In the genomic region with DNA sequence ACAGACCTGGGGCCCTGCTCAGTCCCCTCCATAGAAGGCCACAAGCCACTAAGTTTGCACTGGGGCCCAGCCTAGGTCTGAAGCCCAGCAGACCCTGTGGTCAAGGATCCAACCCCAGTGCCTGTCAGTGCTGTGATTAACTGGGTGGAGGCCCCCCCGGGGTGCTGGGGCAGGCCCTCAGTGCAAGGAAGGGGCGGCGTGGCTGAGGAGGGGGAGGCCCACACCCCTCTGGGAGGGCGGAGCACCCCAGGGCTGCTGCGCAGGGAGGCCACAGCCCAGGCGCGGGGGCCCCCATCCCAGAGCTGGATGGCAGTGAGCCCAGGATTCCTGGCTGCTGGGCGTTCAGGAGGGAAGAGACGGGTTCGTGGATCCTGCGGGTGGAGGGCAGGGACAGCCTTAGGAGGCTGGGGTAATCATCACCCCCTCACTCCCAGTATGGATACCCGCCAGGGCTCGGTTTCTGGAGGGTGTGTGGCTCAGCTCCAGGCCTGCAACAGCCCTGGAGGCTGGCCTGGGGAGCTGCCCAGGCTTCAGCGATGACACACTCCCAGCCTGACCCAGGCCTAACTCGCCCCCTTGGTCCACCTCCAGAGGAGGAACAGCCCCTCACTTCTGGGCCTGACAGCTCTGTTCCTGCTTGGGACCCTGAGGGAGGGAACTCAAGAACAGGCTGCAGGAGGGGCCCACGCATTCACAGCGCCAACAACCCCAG, we compare ENCODE assay signal across 10 cellular contexts. TPM values are rescaled to one million over a fixed set of nuclear protein-coding genes. Genes with fewer than 3 reads are reported as not detected.
A peak's percentile ranks its signal among the peaks of the same experiment; 100 is the strongest.
DNase-seq lines count a peak whose midpoint lies in the region; ATAC-seq and TF ChIP-seq lines count a peak whose summit lies in the region.
"Had no signal": no experiment of that assay in that cellular context is flagged by ENCODE, and none has a peak within 500 bp of the region (broad histone marks: within the 10 kb centered on the region; RNA-seq: fewer than 3 reads in every experiment).

No MANE protein-coding gene starts in this region.

- H3K27ac ChIP-seq in esophagus muscularis mucosa (replicated peaks in 1 of 4): peak overlapping the region; percentile 85 to 95 (median 90)

- H3K9me3 Mint-ChIP-seq in activated CD8-positive, alpha-beta T cell treated with anti-CD3 and anti-CD28 coated beads for 36 hours: no peaks in the 10 kb centered on the region
- no peaks in the 10 kb centered on the region for H3K9me3 Mint-ChIP-seq in activated CD8-positive, alpha-beta T cell treated with anti-CD3 and anti-CD28 coated beads, Interleukin-2, amount 10 ng/mL, durations not matched to agents 7 days and 5 days (ENCODE audit: insufficient read depth)
- no peaks in the 10 kb centered on the region for H3K9me3 Mint-ChIP-seq in stimulated activated memory B cell treated with anti-CD40 and anti-IgM and Interleukin-4, amounts not matched to agents 10 μg/mL and 1 μg/mL and 100 μg/mL, for 72 hours
- H3K9me3 Mint-ChIP-seq in activated CD4-positive, alpha-beta memory T cell treated with anti-CD3 and anti-CD28 coated beads, Interleukin-2, amount 10 ng/mL, durations not matched to agents 7 days and 5 days: no peaks in the 10 kb centered on the region

- TF ChIP-seq POLR2A in esophagus muscularis mucosa (IDR thresholded peaks at IDR 0.05; ENCODE audit: low read depth): no peak

- no peaks in the 10 kb centered on the region for H3K27me3 Mint-ChIP-seq in activated CD8-positive, alpha-beta T cell treated with anti-CD3 and anti-CD28 coated beads for 36 hours
- H3K27me3 Mint-ChIP-seq in activated CD8-positive, alpha-beta T cell treated with anti-CD3 and anti-CD28 coated beads, Interleukin-2, amount 10 ng/mL, durations not matched to agents 7 days and 5 days (ENCODE audit: low read depth): no peaks in the 10 kb centered on the region
- H3K27me3 Mint-ChIP-seq in stimulated activated memory B cell treated with anti-CD40 and anti-IgM and Interleukin-4, amounts not matched to agents 10 μg/mL and 1 μg/mL and 100 μg/mL, for 72 hours: no peaks in the 10 kb centered on the region
- H3K27me3 Mint-ChIP-seq in activated CD4-positive, alpha-beta memory T cell treated with anti-CD3 and anti-CD28 coated beads, Interleukin-2, amount 10 ng/mL, durations not matched to agents 7 days and 5 days: no peaks in the 10 kb centered on the region
- H3K27me3 Mint-ChIP-seq: B cell had no signal

- no peaks in the 10 kb centered on the region for H3K9me3 ChIP-seq in esophagus muscularis mucosa

- ATAC-seq in activated CD8-positive, alpha-beta T cell treated with anti-CD3 and anti-CD28 coated beads for 36 hours: no peak
- ATAC-seq in activated CD8-positive, alpha-beta T cell treated with anti-CD3 and anti-CD28 coated beads, Interleukin-2, amount 10 ng/mL, durations not matched to agents 7 days and 5 days: no peak
- ATAC-seq in HG03139 (IDR thresholded peaks at IDR 0.05; ENCODE audit: unreplicated experiment): no peak
- no peak for ATAC-seq in stimulated activated memory B cell treated with anti-CD40 and anti-IgM and Interleukin-4, amounts not matched to agents 10 μg/mL and 1 μg/mL and 100 μg/mL, for 72 hours

- intact Hi-C loops in activated CD8-positive, alpha-beta T cell treated with anti-CD3 and anti-CD28 coated beads for 36 hours (cut with micrococcal nuclease): no loop called here
- intact Hi-C loops in esophagus muscularis mucosa (cut with DNase I): no loop called here

- POLR2A ChIA-PET in activated CD8-positive, alpha-beta T cell treated with anti-CD3 and anti-CD28 coated beads for 36 hours (lab: Charles Lee): interaction anchor here (0.8 to 4.1 kb wide), 2 partner anchors 9 to 21 kb away, joined by 3 to 16 read pairs; partner anchors contain the start of gene GUK1
- POLR2A ChIA-PET in activated CD8-positive, alpha-beta T cell treated with anti-CD3 and anti-CD28 coated beads, Interleukin-2, amount 10 ng/mL, durations not matched to agents 7 days and 5 days (lab: Charles Lee): no interaction called here
- POLR2A ChIA-PET in activated CD4-positive, alpha-beta memory T cell treated with anti-CD3 and anti-CD28 coated beads, Interleukin-2, amount 10 ng/mL, durations not matched to agents 7 days and 5 days (lab: Charles Lee): interaction anchor here (1.3 to 1.7 kb wide), 3 partner anchors 10 to 16 kb away, joined by 4 to 5 read pairs (median 5); partner anchors contain the start of genes GUK1 and IBA57

- peak overlapping the region; percentile 44 to 57 (median 49) for H3K4me3 ChIP-seq in esophagus muscularis mucosa

- no peak overlapping the region for H3K27ac Mint-ChIP-seq in activated CD8-positive, alpha-beta T cell treated with anti-CD3 and anti-CD28 coated beads for 36 hours
- no peak overlapping the region for H3K27ac Mint-ChIP-seq in activated CD8-positive, alpha-beta T cell treated with anti-CD3 and anti-CD28 coated beads, Interleukin-2, amount 10 ng/mL, durations not matched to agents 7 days and 5 days
- H3K27ac Mint-ChIP-seq in stimulated activated memory B cell treated with anti-CD40 and anti-IgM and Interleukin-4, amounts not matched to agents 10 μg/mL and 1 μg/mL and 100 μg/mL, for 72 hours: no peak overlapping the region
- no peak overlapping the region for H3K27ac Mint-ChIP-seq in activated CD4-positive, alpha-beta memory T cell treated with anti-CD3 and anti-CD28 coated beads, Interleukin-2, amount 10 ng/mL, durations not matched to agents 7 days and 5 days

- no peaks in the 10 kb centered on the region for H3K36me3 Mint-ChIP-seq in activated CD8-positive, alpha-beta T cell treated with anti-CD3 and anti-CD28 coated beads for 36 hours (ENCODE audit: low read depth)
- H3K36me3 Mint-ChIP-seq in activated CD8-positive, alpha-beta T cell treated with anti-CD3 and anti-CD28 coated beads, Interleukin-2, amount 10 ng/mL, durations not matched to agents 7 days and 5 days (ENCODE audit: low read depth): no peaks in the 10 kb centered on the region
- no peaks in the 10 kb centered on the region for H3K36me3 Mint-ChIP-seq in stimulated activated memory B cell treated with anti-CD40 and anti-IgM and Interleukin-4, amounts not matched to agents 10 μg/mL and 1 μg/mL and 100 μg/mL, for 72 hours
- no peaks in the 10 kb centered on the region for H3K36me3 Mint-ChIP-seq in activated CD4-positive, alpha-beta memory T cell treated with anti-CD3 and anti-CD28 coated beads, Interleukin-2, amount 10 ng/mL, durations not matched to agents 7 days and 5 days (ENCODE audit: low read depth)

- H3K4me1 ChIP-seq in esophagus muscularis mucosa: peaks cover 48 to 72% (median 64%) of the 10 kb centered on the region in 4 donors

- no peaks in the 10 kb centered on the region for H3K27me3 ChIP-seq in esophagus muscularis mucosa

- H3K4me3 Mint-ChIP-seq in activated CD8-positive, alpha-beta T cell treated with anti-CD3 and anti-CD28 coated beads for 36 hours: no peak overlapping the region
- no peak overlapping the region for H3K4me3 Mint-ChIP-seq in activated CD8-positive, alpha-beta T cell treated with anti-CD3 and anti-CD28 coated beads, Interleukin-2, amount 10 ng/mL, durations not matched to agents 7 days and 5 days
- H3K4me3 Mint-ChIP-seq in stimulated activated memory B cell treated with anti-CD40 and anti-IgM and Interleukin-4, amounts not matched to agents 10 μg/mL and 1 μg/mL and 100 μg/mL, for 72 hours: no peak overlapping the region
- no peak overlapping the region for H3K4me3 Mint-ChIP-seq in activated CD4-positive, alpha-beta memory T cell treated with anti-CD3 and anti-CD28 coated beads, Interleukin-2, amount 10 ng/mL, durations not matched to agents 7 days and 5 days
- H3K4me3 Mint-ChIP-seq: B cell had no signal

- peaks cover 7 to 41% (median 37%) of the 10 kb centered on the region in 4 donors for H3K36me3 ChIP-seq in esophagus muscularis mucosa

- CTCF ChIA-PET in activated CD8-positive, alpha-beta T cell treated with anti-CD3 and anti-CD28 coated beads for 36 hours (lab: Charles Lee): interaction anchor here (1.6 kb wide), 1 partner anchor 15 kb away, joined by 4 read pairs; the partner anchor contains the start of gene IBA57
- CTCF ChIA-PET in activated CD8-positive, alpha-beta T cell treated with anti-CD3 and anti-CD28 coated beads, Interleukin-2, amount 10 ng/mL, durations not matched to agents 7 days and 5 days (lab: Charles Lee): no interaction called here
- CTCF ChIA-PET in activated CD4-positive, alpha-beta memory T cell treated with anti-CD3 and anti-CD28 coated beads, Interleukin-2, amount 10 ng/mL, durations not matched to agents 7 days and 5 days (lab: Charles Lee): no interaction called here

- peaks cover 18% of the 10 kb centered on the region for H3K4me1 Mint-ChIP-seq in activated CD8-positive, alpha-beta T cell treated with anti-CD3 and anti-CD28 coated beads for 36 hours (ENCODE audit: low read depth)
- peaks cover 21% of the 10 kb centered on the region for H3K4me1 Mint-ChIP-seq in activated CD8-positive, alpha-beta T cell treated with anti-CD3 and anti-CD28 coated beads, Interleukin-2, amount 10 ng/mL, durations not matched to agents 7 days and 5 days (ENCODE audit: low read depth)
- peaks cover 8% of the 10 kb centered on the region for H3K4me1 Mint-ChIP-seq in stimulated activated memory B cell treated with anti-CD40 and anti-IgM and Interleukin-4, amounts not matched to agents 10 μg/mL and 1 μg/mL and 100 μg/mL, for 72 hours
- no peaks in the 10 kb centered on the region for H3K4me1 Mint-ChIP-seq in activated CD4-positive, alpha-beta memory T cell treated with anti-CD3 and anti-CD28 coated beads, Interleukin-2, amount 10 ng/mL, durations not matched to agents 7 days and 5 days
- H3K4me1 Mint-ChIP-seq: B cell had no signal

- peak; percentile 2 for DNase-seq in activated CD8-positive, alpha-beta T cell treated with anti-CD3 and anti-CD28 coated beads for 36 hours
- no peak for DNase-seq in activated CD8-positive, alpha-beta T cell treated with anti-CD3 and anti-CD28 coated beads, Interleukin-2, amount 10 ng/mL, durations not matched to agents 7 days and 5 days
- DNase-seq in esophagus muscularis mucosa (ENCODE audit: extremely low spot score): no peak
- DNase-seq in midbrain (lab: John Stamatoyannopoulos, UW): peak; percentile 62
- peak; percentile 78 for DNase-seq in ureter (ENCODE audit: low spot score)
- no peak for DNase-seq in activated CD4-positive, alpha-beta memory T cell treated with anti-CD3 and anti-CD28 coated beads, Interleukin-2, amount 10 ng/mL, durations not matched to agents 7 days and 5 days
- DNase-seq: NCI-H1048 had no signal

- TF ChIP-seq CTCF in activated CD8-positive, alpha-beta T cell treated with anti-CD3 and anti-CD28 coated beads for 36 hours (IDR thresholded peaks at IDR 0.05): no peak
- TF ChIP-seq CTCF in esophagus muscularis mucosa (IDR thresholded peaks at IDR 0.05): no peak

- no peak for TF ChIP-seq EP300 in esophagus muscularis mucosa (IDR thresholded peaks at IDR 0.05)

- 25% methylated on average over 17 of the region's 17 CpGs for WGBS in esophagus muscularis mucosa

RNA-seq across cellular contexts. Expression of gene GJC2, which starts 0.9 kb away (rescaled TPM):
- 1 to 10 TPM; 3.4 to 3.5 TPM for total RNA-seq in activated CD8-positive, alpha-beta T cell treated with anti-CD3 and anti-CD28 coated beads for 36 hours
- 1 to 10 TPM; 4.1 to 4.4 TPM for total RNA-seq in activated CD8-positive, alpha-beta T cell treated with anti-CD3 and anti-CD28 coated beads, Interleukin-2, amount 10 ng/mL, durations not matched to agents 7 days and 5 days
- total RNA-seq in esophagus muscularis mucosa (10 to 100 TPM in 1 of 4 donors, 1 to 10 TPM in 3; 6.0 to 11.3 (median 7.8) TPM), ureter (3.9 TPM)
- total RNA-seq in activated CD4-positive, alpha-beta memory T cell treated with anti-CD3 and anti-CD28 coated beads, Interleukin-2, amount 10 ng/mL, durations not matched to agents 7 days and 5 days: under 1 TPM; 0.38 to 0.55 TPM

RNA-seq across cellular contexts. Expression of gene GUK1, which starts 10.5 kb away (rescaled TPM):
- total RNA-seq in activated CD8-positive, alpha-beta T cell treated with anti-CD3 and anti-CD28 coated beads for 36 hours: 100 to 1,000 TPM; 375 to 376 TPM
- 100 to 1,000 TPM; 339 to 344 TPM for total RNA-seq in activated CD8-positive, alpha-beta T cell treated with anti-CD3 and anti-CD28 coated beads, Interleukin-2, amount 10 ng/mL, durations not matched to agents 7 days and 5 days
- total RNA-seq in esophagus muscularis mucosa: 100 to 1,000 TPM; 292 to 354 (median 305) TPM
- 182 TPM for total RNA-seq in ureter
- total RNA-seq in activated CD4-positive, alpha-beta memory T cell treated with anti-CD3 and anti-CD28 coated beads, Interleukin-2, amount 10 ng/mL, durations not matched to agents 7 days and 5 days: 100 to 1,000 TPM; 280 to 284 TPM

RNA-seq across cellular contexts. Expression of gene IBA57, which starts 15.0 kb away (rescaled TPM):
- 10 to 100 TPM in 1 of 2 experiments, 1 to 10 TPM in 1; 9.7 to 10.8 TPM for total RNA-seq in activated CD8-positive, alpha-beta T cell treated with anti-CD3 and anti-CD28 coated beads for 36 hours
- 1 to 10 TPM; 7.5 to 8.9 TPM for total RNA-seq in activated CD8-positive, alpha-beta T cell treated with anti-CD3 and anti-CD28 coated beads, Interleukin-2, amount 10 ng/mL, durations not matched to agents 7 days and 5 days
- 10 to 100 TPM in 1 of 4 donors, 1 to 10 TPM in 3; 3.7 to 11.8 (median 6.6) TPM for total RNA-seq in esophagus muscularis mucosa
- total RNA-seq in ureter: 11.5 TPM
- 1 to 10 TPM; 4.5 to 5.2 TPM for total RNA-seq in activated CD4-positive, alpha-beta memory T cell treated with anti-CD3 and anti-CD28 coated beads, Interleukin-2, amount 10 ng/mL, durations not matched to agents 7 days and 5 days

RNA-seq across cellular contexts. Expression of gene MRPL55, which starts 41.5 kb away (rescaled TPM):
- total RNA-seq in activated CD8-positive, alpha-beta T cell treated with anti-CD3 and anti-CD28 coated beads for 36 hours: 10 to 100 TPM; 67.8 to 68.3 TPM
- total RNA-seq in activated CD8-positive, alpha-beta T cell treated with anti-CD3 and anti-CD28 coated beads, Interleukin-2, amount 10 ng/mL, durations not matched to agents 7 days and 5 days: 10 to 100 TPM; 51.1 to 60.7 TPM
- total RNA-seq in esophagus muscularis mucosa (10 to 100 TPM; 52.3 to 64.9 (median 60.1) TPM), ureter (43.7 TPM)
- 10 to 100 TPM; 43.1 to 43.9 TPM for total RNA-seq in activated CD4-positive, alpha-beta memory T cell treated with anti-CD3 and anti-CD28 coated beads, Interleukin-2, amount 10 ng/mL, durations not matched to agents 7 days and 5 days

RNA-seq across cellular contexts. Expression of gene C1orf35, which starts 47.5 kb away (rescaled TPM):
- total RNA-seq in activated CD8-positive, alpha-beta T cell treated with anti-CD3 and anti-CD28 coated beads for 36 hours: 10 to 100 TPM; 22.2 to 23.5 TPM
- 10 to 100 TPM; 24.7 to 25.6 TPM for total RNA-seq in activated CD8-positive, alpha-beta T cell treated with anti-CD3 and anti-CD28 coated beads, Interleukin-2, amount 10 ng/mL, durations not matched to agents 7 days and 5 days
- total RNA-seq in esophagus muscularis mucosa (10 to 100 TPM; 11.2 to 24.3 (median 11.9) TPM), ureter (16.5 TPM)
- 10 to 100 TPM; 17.8 to 18.9 TPM for total RNA-seq in activated CD4-positive, alpha-beta memory T cell treated with anti-CD3 and anti-CD28 coated beads, Interleukin-2, amount 10 ng/mL, durations not matched to agents 7 days and 5 days

Comparison
In these comparisons a context has a peak if more than half of its experiments do, and no peak if none do; other contexts are left out.
1. DNase-seq: peak in activated CD8-positive, alpha-beta T cell treated with anti-CD3 and anti-CD28 coated beads for 36 hours (single experiment), midbrain (single experiment) and ureter (single experiment); none in activated CD8-positive, alpha-beta T cell treated with anti-CD3 and anti-CD28 coated beads, Interleukin-2, amount 10 ng/mL, durations not matched to agents 7 days and 5 days (single experiment), esophagus muscularis mucosa (single experiment) and activated CD4-positive, alpha-beta memory T cell treated with anti-CD3 and anti-CD28 coated beads, Interleukin-2, amount 10 ng/mL, durations not matched to agents 7 days and 5 days (single experiment).